15 cellular contexts compared by ENCODE assay signal in the genomic region with DNA sequence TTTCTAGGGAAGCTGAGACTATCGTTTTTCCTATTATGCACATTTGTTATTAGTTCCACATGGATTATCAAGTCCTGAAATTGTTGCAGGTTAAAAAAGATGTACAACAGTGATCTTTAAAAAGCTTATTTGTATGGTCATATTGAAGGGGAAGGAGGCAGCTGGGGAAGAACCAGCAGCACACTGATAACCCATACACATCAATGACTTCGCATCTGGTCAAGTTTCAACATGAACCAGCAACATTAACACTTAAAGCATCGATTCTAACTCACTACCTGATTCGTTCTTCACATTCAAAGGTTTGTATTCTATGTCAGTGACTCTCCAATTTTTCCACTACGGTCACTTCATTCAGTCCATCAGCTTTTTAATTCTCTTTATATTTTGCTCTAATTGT. TPM values are rescaled to one million over a fixed set of nuclear protein-coding genes. Genes with fewer than 3 reads are reported as not detected.
DNase-seq lines count a peak whose midpoint lies in the region; ATAC-seq, FAIRE-seq and TF ChIP-seq lines count a peak whose summit lies in the region.
"Had no signal": no experiment of that assay in that cellular context is flagged by ENCODE, and none has a peak within 500 bp of the region (broad histone marks: within the 10 kb centered on the region; RNA-seq: fewer than 3 reads in every experiment).

No MANE protein-coding gene starts in this region.

- no TSS peak for BruUV-seq in GM12878 (replicated peaks; lab: Mats Ljungman, UMichigan)

- no peak for TF ChIP-seq RAD21 in GM12878 (IDR thresholded peaks at IDR 0.05; ENCODE audit: insufficient read depth, low read depth, low read length)

- FAIRE-seq in GM12878 (lab: Jason Lieb, UNC) (peak; percentile 61), islet of Langerhans (lab: Jason Lieb, UNC) (peak; percentile 41)
- FAIRE-seq: H54 had no signal

- no peak overlapping the region for H2AFZ ChIP-seq in GM12878 (ENCODE audit: control insufficient read depth, low read depth, low read length)
- H2AFZ ChIP-seq: GM23248 had no signal

- DNase-seq in GM12878 (ENCODE audit: low read depth, low spot score) (no peak), gastrocnemius medialis (no peak), activated gamma-delta T cell (lab: John Stamatoyannopoulos, UW) (no peak)
- DNase-seq: ACHN; CD4-positive, CD25-positive, alpha-beta regulatory T cell; DMS53; GF-D8; GM23248; Karpas-422 had no signal

- H3K9me3 ChIP-seq in GM12878 (replicated peaks; ENCODE audit: control insufficient read depth, insufficient read depth, low read length) = no peaks in the 10 kb centered on the region
- H3K9me3 ChIP-seq in gastrocnemius medialis = no peaks in the 10 kb centered on the region

- SMC1A ChIA-PET in GM12878 (lab: Charles Lee; ENCODE audit: uncharacterized antibody, unreplicated experiment) = interaction anchor here (0.8 to 1.2 kb wide), 3 partner anchors 10 to 59 kb away, joined by 3 to 4 read pairs (median 3); no protein-coding TSS in a partner anchor

- no peaks in the 10 kb centered on the region for H4K20me1 ChIP-seq in GM12878 (ENCODE audit: control insufficient read depth, insufficient read depth)
- H4K20me1 ChIP-seq: BLaER1 treated with 17β-estradiol and CSF1 and Interleukin-3, amounts not matched to agents 10 nM and 100 nM had no signal

- peak; percentile 56 for ATAC-seq in GM18867 (IDR thresholded peaks at IDR 0.05; ENCODE audit: unreplicated experiment)
- ATAC-seq in GM19463 (IDR thresholded peaks at IDR 0.05; ENCODE audit: unreplicated experiment) = peak; percentile 43
- ATAC-seq in GM12878 = no peak
- ATAC-seq in gastrocnemius medialis = no peak
- ATAC-seq in HG03342 (IDR thresholded peaks at IDR 0.05; ENCODE audit: unreplicated experiment) = no peak

- H3K36me3 ChIP-seq in GM12878 (ENCODE audit: control insufficient read depth in 2 of 2, insufficient read depth in 2 of 2, low read length in 1 of 2) = no peaks in the 10 kb centered on the region
- no peaks in the 10 kb centered on the region for H3K36me3 ChIP-seq in gastrocnemius medialis
- H3K36me3 ChIP-seq: BLaER1 treated with 17β-estradiol and CSF1 and Interleukin-3, amounts not matched to agents 10 nM and 100 nM had no signal

- no peak overlapping the region for H3K9ac ChIP-seq in GM12878 (ENCODE audit: control insufficient read depth, insufficient read depth, low read length)
- H3K9ac ChIP-seq: BLaER1 treated with 17β-estradiol and CSF1 and Interleukin-3, amounts not matched to agents 10 nM and 100 nM; GM23248 had no signal

- in situ Hi-C loops in GM12878 (cut with MboI) (loop anchor here (25.0 kb wide), 1 partner anchor 317 kb away; no protein-coding TSS in a partner anchor), gastrocnemius medialis (cut with MboI; ENCODE audit: low sequenced_read_pairs in 4 of 4) (no loop called here)

- no peak for TF ChIP-seq CTCF in GM12878 (IDR thresholded peaks at IDR 0.05 in 2 of 3, conservative IDR thresholded peaks at IDR 0.05 in 1 of 3; ENCODE audit: control insufficient read depth in 2 of 3, extremely low read depth in 1 of 3, insufficient read depth in 1 of 3, low read depth in 3 of 3, low read length in 3 of 3)
- no peak for TF ChIP-seq CTCF in gastrocnemius medialis (IDR thresholded peaks at IDR 0.05 in 4 of 5, conservative IDR thresholded peaks at IDR 0.05 in 1 of 5)

- no peaks in the 10 kb centered on the region for H3K79me2 ChIP-seq in GM12878 (ENCODE audit: control insufficient read depth, insufficient read depth, low read length)

- H3K4me3 ChIP-seq in GM12878 = no peak overlapping the region
- no peak overlapping the region for H3K4me3 ChIP-seq in gastrocnemius medialis
- H3K4me3 ChIP-seq: BLaER1 treated with 17β-estradiol and CSF1 and Interleukin-3, amounts not matched to agents 10 nM and 100 nM; GM23248 had no signal

- RAD21 ChIA-PET in GM12878 (lab: Charles Lee; ENCODE audit: unreplicated experiment) = no interaction called here

- no peak overlapping the region for H3K4me2 ChIP-seq in GM12878 (ENCODE audit: control insufficient read depth, insufficient read depth)
- H3K4me2 ChIP-seq: BLaER1 treated with 17β-estradiol and CSF1 and Interleukin-3, amounts not matched to agents 10 nM and 100 nM had no signal

- H3K27ac ChIP-seq in GM12878 (ENCODE audit: control insufficient read depth, insufficient read depth) = no peak overlapping the region
- no peak overlapping the region for H3K27ac ChIP-seq in gastrocnemius medialis
- H3K27ac ChIP-seq: BLaER1 treated with 17β-estradiol and CSF1 and Interleukin-3, amounts not matched to agents 10 nM and 100 nM; GM23248 had no signal

- H3K4me1 ChIP-seq in GM12878 (ENCODE audit: control insufficient read depth, insufficient read depth, low read length) = no peaks in the 10 kb centered on the region
- H3K4me1 ChIP-seq in gastrocnemius medialis = peaks cover 0 to 2% of the 10 kb centered on the region in 2 donors

- TF ChIP-seq EP300 in GM12878 (IDR thresholded peaks at IDR 0.05; ENCODE audit: borderline replicate concordance in 1 of 2, control insufficient read depth in 1 of 2, low read depth in 2 of 2, low read length in 2 of 2) = no peak

- H3K27me3 ChIP-seq in GM12878 (replicated peaks in 1 of 2; ENCODE audit: control insufficient read depth in 2 of 2, insufficient read depth in 2 of 2, low read length in 1 of 2) (no peaks in the 10 kb centered on the region), gastrocnemius medialis (no peaks in the 10 kb centered on the region)
- H3K27me3 ChIP-seq: BLaER1 treated with 17β-estradiol and CSF1 and Interleukin-3, amounts not matched to agents 10 nM and 100 nM had no signal

- no peak for TF ChIP-seq POLR2A in GM12878 (IDR thresholded peaks at IDR 0.05; ENCODE audit: low read depth, low read length)
- TF ChIP-seq POLR2A in gastrocnemius medialis (IDR thresholded peaks at IDR 0.05) = no peak

- POLR2A ChIA-PET in GM12878 (lab: Charles Lee) = no interaction called here

- intact Hi-C loops in GM12878 (cut with micrococcal nuclease; ENCODE audit: unreplicated experiment) = no loop called here
- intact Hi-C loops in gastrocnemius medialis (cut with DNase I; ENCODE audit: low total_unique reads) = no loop called here

- 44% methylated on average over 5 of the region's 5 CpGs for WGBS in GM12878 (ENCODE audit: insufficient coverage, insufficient replicate concordance, low lambda C conversion rate, missing lambda C conversion rate)

- CTCF ChIA-PET in GM12878 (lab: Yijun Ruan, JAX) = interaction anchor here (0.9 to 1.6 kb wide), 5 partner anchors 13 to 193 kb away, joined by 3 to 5 read pairs (median 3); a partner anchor contains a TSS

TF ChIP-seq in GM12878, 131 proteins besides CTCF, POLR2A, EP300 and RAD21 (continues in another document):
- TF ChIP-seq MYB (IDR thresholded peaks at IDR 0.05; ENCODE audit: borderline replicate concordance, low read depth, low read length) (no peak), PAX5 (IDR thresholded peaks at IDR 0.05; ENCODE audit: borderline replicate concordance, low read depth, low read length) (no peak), BHLHE40 (IDR thresholded peaks at IDR 0.05; ENCODE audit: borderline replicate concordance in 1 of 2, low read depth in 2 of 2, low read length in 1 of 2) (no peak)
- TF ChIP-seq, protein P1, sequence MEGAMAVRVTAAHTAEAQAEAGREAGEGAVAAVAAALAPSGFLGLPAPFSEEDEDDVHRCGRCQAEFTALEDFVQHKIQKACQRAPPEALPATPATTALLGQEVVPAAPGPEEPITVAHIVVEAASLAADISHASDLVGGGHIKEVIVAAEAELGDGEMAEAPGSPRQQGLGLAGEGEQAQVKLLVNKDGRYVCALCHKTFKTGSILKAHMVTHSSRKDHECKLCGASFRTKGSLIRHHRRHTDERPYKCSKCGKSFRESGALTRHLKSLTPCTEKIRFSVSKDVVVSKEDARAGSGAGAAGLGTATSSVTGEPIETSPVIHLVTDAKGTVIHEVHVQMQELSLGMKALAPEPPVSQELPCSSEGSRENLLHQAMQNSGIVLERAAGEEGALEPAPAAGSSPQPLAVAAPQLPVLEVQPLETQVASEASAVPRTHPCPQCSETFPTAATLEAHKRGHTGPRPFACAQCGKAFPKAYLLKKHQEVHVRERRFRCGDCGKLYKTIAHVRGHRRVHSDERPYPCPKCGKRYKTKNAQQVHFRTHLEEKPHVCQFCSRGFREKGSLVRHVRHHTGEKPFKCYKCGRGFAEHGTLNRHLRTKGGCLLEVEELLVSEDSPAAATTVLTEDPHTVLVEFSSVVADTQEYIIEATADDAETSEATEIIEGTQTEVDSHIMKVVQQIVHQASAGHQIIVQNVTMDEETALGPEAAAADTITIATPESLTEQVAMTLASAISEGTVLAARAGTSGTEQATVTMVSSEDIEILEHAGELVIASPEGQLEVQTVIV (IDR thresholded peaks at IDR 0.05; ENCODE audit: borderline replicate concordance, partially characterized antibody) = no peak
- TF ChIP-seq, protein P2, sequence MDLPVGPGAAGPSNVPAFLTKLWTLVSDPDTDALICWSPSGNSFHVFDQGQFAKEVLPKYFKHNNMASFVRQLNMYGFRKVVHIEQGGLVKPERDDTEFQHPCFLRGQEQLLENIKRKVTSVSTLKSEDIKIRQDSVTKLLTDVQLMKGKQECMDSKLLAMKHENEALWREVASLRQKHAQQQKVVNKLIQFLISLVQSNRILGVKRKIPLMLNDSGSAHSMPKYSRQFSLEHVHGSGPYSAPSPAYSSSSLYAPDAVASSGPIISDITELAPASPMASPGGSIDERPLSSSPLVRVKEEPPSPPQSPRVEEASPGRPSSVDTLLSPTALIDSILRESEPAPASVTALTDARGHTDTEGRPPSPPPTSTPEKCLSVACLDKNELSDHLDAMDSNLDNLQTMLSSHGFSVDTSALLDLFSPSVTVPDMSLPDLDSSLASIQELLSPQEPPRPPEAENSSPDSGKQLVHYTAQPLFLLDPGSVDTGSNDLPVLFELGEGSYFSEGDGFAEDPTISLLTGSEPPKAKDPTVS (IDR thresholded peaks at IDR 0.05; ENCODE audit: low read depth, low read length) = no peak

RNA-seq across cellular contexts. Expression of a gene that starts 56.4 kb away (rescaled TPM):
- 3.0 and 6.1 TPM in 2 replicates for total RNA-seq in GM12878 (2013; cell fraction: nucleolus; rRNA removed)
- total RNA-seq in GM12878 (2014; rRNA removed) (2.3 and 2.5 TPM in 2 replicates), GM12878 (2014; rRNA removed; fragmentation: Illumina TruSeq; extraction: Trizol) (3.6 and 3.9 TPM in 2 replicates), GM12878 (2021) (6.5 and 8.1 TPM in 2 replicates), gastrocnemius medialis (10 to 100 TPM in 1 of 4 donors, 1 to 10 TPM in 3; 7.0 to 19.8 (median 8.2) TPM)
- 1.2 TPM for polyA plus RNA-seq in GM12878 (2011; ENCODE audit: low read depth)
- polyA plus RNA-seq in GM12878 (2011; rRNA removed) (5.6 and 6.0 TPM in 2 replicates), GM12878 (2014; fragmentation: Illumina TruSeq; extraction: Trizol) (5.0 and 5.4 TPM in 2 replicates), GM12878 (2014; fragmentation: Nextera tagmentation; extraction: Ambion mirVana) (1 to 10 TPM; 1.8 to 2.3 TPM), GM12878 (2014; rRNA removed) (3.4 and 3.5 TPM in 2 replicates), GM12878 (2016; fragmentation: Nextera tagmentation; extraction: Ambion mirVana) (1 to 10 TPM; 5.2 to 7.7 TPM)
- 4.8 and 5.1 TPM in 2 replicates for polyA plus RNA-seq in GM12878 (2011; cell fraction: cytosol; rRNA removed)
- polyA plus RNA-seq in GM12878 (2011; cell fraction: nucleus; rRNA removed) = 2.5 and 2.6 TPM in 2 replicates
- polyA plus RNA-seq in GM12878 (2012) = 1.4 and 1.7 TPM in 2 replicates
- 8.9 and 12.4 TPM in 2 replicates for polyA minus RNA-seq in GM12878 (2011; rRNA and poly(A)+ RNA removed)
- 5.3 and 8.3 TPM in 2 replicates for polyA minus RNA-seq in GM12878 (2011; cell fraction: cytosol; rRNA and poly(A)+ RNA removed)
- 4.1 and 12.8 TPM in 2 replicates for polyA minus RNA-seq in GM12878 (2011; cell fraction: nucleus; rRNA and poly(A)+ RNA removed)

Comparison
In these comparisons a context has a peak if more than half of its experiments do, and no peak if none do; other contexts are left out.
1. ATAC-seq: peak in GM18867 (single experiment) and GM19463 (single experiment); none in GM12878 (single experiment), gastrocnemius medialis (0 of 2) and HG03342 (single experiment).